In genomic region chr22:43782448-43782847, GRCh38 we compare ENCODE assay signal across 16 cellular contexts.
"Had no signal": no experiment of that assay in that cellular context is flagged by ENCODE, and none has a peak within 500 bp of the region (broad histone marks: within the 10 kb centered on the region; RNA-seq: fewer than 3 reads in every experiment).

No MANE protein-coding gene starts in this region.

- H3K36me3 ChIP-seq: colonic mucosa, ovary, right atrium auricular region, sigmoid colon, suprapubic skin, thyroid gland had no signal

- H3K27me3 ChIP-seq: colonic mucosa, esophagus squamous epithelium, heart left ventricle, ovary, right atrium auricular region, sigmoid colon, suprapubic skin, thyroid gland had no signal

- H3K4me3 ChIP-seq: colonic mucosa, esophagus squamous epithelium, heart left ventricle, ovary, right atrium auricular region, sigmoid colon, suprapubic skin, thyroid gland had no signal

- ATAC-seq: heart left ventricle, natural killer cell had no signal

- DNase-seq: colonic mucosa; dermis blood vessel endothelial cell; esophagus squamous epithelium; heart left ventricle; hypothalamus; kidney glomerular epithelial cell; mammary epithelial cell; natural killer cell; ovary; sigmoid colon; small intestine; stimulated activated CD4-positive, alpha-beta T cell treated with anti-CD3 and anti-CD28 coated beads, Interleukin-12 subunit alpha, Interleukin-12 subunit beta, amount 100 ng/mL, for 4 hours; stimulated activated naive CD4-positive, alpha-beta T cell; thyroid gland had no signal

- H3K4me1 ChIP-seq: colonic mucosa, heart left ventricle, right atrium auricular region, sigmoid colon, suprapubic skin, thyroid gland had no signal

- H3K9me3 ChIP-seq: colonic mucosa, esophagus squamous epithelium, ovary, sigmoid colon, suprapubic skin, thyroid gland had no signal

- H3K27ac ChIP-seq: colonic mucosa, esophagus squamous epithelium, heart left ventricle, ovary, right atrium auricular region, sigmoid colon, suprapubic skin, thyroid gland had no signal
